ENCODE assay signal across 27 cellular contexts in the genomic region with DNA sequence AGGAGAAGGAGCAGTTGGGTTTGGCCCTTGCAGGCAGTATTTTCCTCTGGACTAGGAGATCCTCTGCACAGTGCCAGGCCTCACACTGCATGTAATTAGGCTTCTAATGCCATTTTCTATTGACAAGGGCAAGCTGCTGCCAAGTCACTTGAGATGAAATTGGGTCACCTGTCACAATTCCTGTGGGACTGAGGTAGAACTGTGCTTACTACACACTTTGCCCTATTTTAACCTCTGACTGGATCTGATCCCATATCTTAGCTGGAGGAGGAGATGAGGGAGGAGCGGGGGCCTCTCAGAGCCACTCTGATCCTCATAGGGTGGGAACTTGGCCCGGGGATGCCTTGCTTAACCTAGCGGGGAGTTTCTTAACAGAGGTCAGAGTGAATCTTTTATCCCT.
DNase-seq lines count a peak whose midpoint lies in the region; ATAC-seq lines count a peak whose summit lies in the region.
"Had no signal": no experiment of that assay in that cellular context is flagged by ENCODE, and none has a peak within 500 bp of the region (broad histone marks: within the 10 kb centered on the region; RNA-seq: fewer than 3 reads in every experiment).

No MANE protein-coding gene starts in this region.

- no peaks in the 10 kb centered on the region for H3K36me3 Mint-ChIP-seq in activated naive CD4-positive, alpha-beta T cell treated with anti-CD3 and anti-CD28 coated beads, Interleukin-2, amount 50 U/mL, for 72 hours
- H3K36me3 Mint-ChIP-seq: mesothelial cell of epicardium; naive B cell; stimulated activated effector memory CD8-positive, alpha-beta T cell treated with anti-CD3 and anti-CD28 coated beads, Interleukin-12 subunit alpha, Interleukin-12 subunit beta, amount 100 ng/mL, for 72 hours had no signal

- H3K27ac Mint-ChIP-seq in activated naive CD4-positive, alpha-beta T cell treated with anti-CD3 and anti-CD28 coated beads, Interleukin-2, amount 50 U/mL, for 72 hours: no peak overlapping the region
- H3K27ac Mint-ChIP-seq: activated naive CD8-positive, alpha-beta T cell treated with anti-CD3 and anti-CD28 coated beads, Interleukin-2, amount 50 U/mL, for 24 hours; dendritic cell treated with granulocyte-macrophage colony-stimulating factor and Interleukin-4, amounts not matched to agents 40 ng/mL and 50 ng/mL, for 4 days; mesothelial cell of epicardium; naive B cell; stimulated activated effector memory CD8-positive, alpha-beta T cell treated with anti-CD3 and anti-CD28 coated beads, Interleukin-12 subunit alpha, Interleukin-12 subunit beta, amount 100 ng/mL, for 72 hours had no signal

- no peak for ATAC-seq in activated naive CD4-positive, alpha-beta T cell treated with anti-CD3 and anti-CD28 coated beads, Interleukin-2, amount 50 U/mL, for 72 hours
- ATAC-seq: activated CD4-positive, CD25-positive, alpha-beta regulatory T cell treated with anti-CD3 and anti-CD28 coated beads, Interleukin-2, amount 50 U/mL, for 24 hours; activated naive CD8-positive, alpha-beta T cell treated with anti-CD3 and anti-CD28 coated beads, Interleukin-2, amount 50 U/mL, for 24 hours; stimulated activated effector memory CD8-positive, alpha-beta T cell treated with anti-CD3 and anti-CD28 coated beads, Interleukin-12 subunit alpha, Interleukin-12 subunit beta, amount 100 ng/mL, for 72 hours had no signal

- DNase-seq in NCI-H1417 (lab: John Stamatoyannopoulos, UW) (peak in 2 of 3 experiments; percentile 40 to 45), NCI-H1417 treated with DMSO at 0.1 percent for 48 hours (lab: John Stamatoyannopoulos, UW) (no peak), NCI-H2107 treated with DMSO at 0.1 percent for 48 hours (lab: John Stamatoyannopoulos, UW; ENCODE audit: unreplicated experiment) (peak; percentile 82), islet precursor cell (peak; percentile 22), retina (peak; percentile 23), MV-4-11 (lab: John Stamatoyannopoulos, UW) (no peak), GF-D8 (lab: John Stamatoyannopoulos, UW) (no peak)
- no peak for DNase-seq in activated naive CD4-positive, alpha-beta T cell treated with anti-CD3 and anti-CD28 coated beads, Interleukin-2, amount 50 U/mL, for 72 hours (ENCODE audit: low spot score in 2 of 2)
- DNase-seq: activated CD4-positive, alpha-beta T cell treated with anti-CD3 and anti-CD28 coated beads, Interleukin-2, amount 50 U/mL, for 4 hours; activated gamma-delta T cell treated with Interleukin-2 at 50 U/mL for 16 hours; activated naive CD8-positive, alpha-beta T cell treated with anti-CD3 and anti-CD28 coated beads, Interleukin-2, amount 50 U/mL, for 24 hours; activated T-cell treated with anti-CD3 and anti-CD28 coated beads, Interleukin-2, amount 50 U/mL, for 48 hours; COR-L47; DND-41; erythroblast; glutamatergic neuron; GM23248; IMR-90; naive B cell; NCI-H2081 treated with DMSO at 0.1 percent for 48 hours; PC-9; SK-N-SH; trophoblast cell had no signal

- peaks cover 0 to 4% of the 10 kb centered on the region in 2 donors for H3K9me3 Mint-ChIP-seq in activated naive CD4-positive, alpha-beta T cell treated with anti-CD3 and anti-CD28 coated beads, Interleukin-2, amount 50 U/mL, for 72 hours
- H3K9me3 Mint-ChIP-seq: activated naive CD8-positive, alpha-beta T cell treated with anti-CD3 and anti-CD28 coated beads, Interleukin-2, amount 50 U/mL, for 24 hours; dendritic cell treated with granulocyte-macrophage colony-stimulating factor and Interleukin-4, amounts not matched to agents 40 ng/mL and 50 ng/mL, for 4 days had no signal

Comparison
In these comparisons a context has a peak if more than half of its experiments do, and no peak if none do; other contexts are left out.
1. DNase-seq: peak in NCI-H1417 (2 of 3), NCI-H2107 treated with DMSO at 0.1 percent for 48 hours (single experiment), islet precursor cell (single experiment) and retina (single experiment); none in NCI-H1417 treated with DMSO at 0.1 percent for 48 hours (single experiment), activated naive CD4-positive, alpha-beta T cell treated with anti-CD3 and anti-CD28 coated beads, Interleukin-2, amount 50 U/mL, for 72 hours (0 of 2), MV-4-11 (single experiment) and GF-D8 (single experiment).